ENCODE assay signal across 9 cellular contexts in the genomic region with DNA sequence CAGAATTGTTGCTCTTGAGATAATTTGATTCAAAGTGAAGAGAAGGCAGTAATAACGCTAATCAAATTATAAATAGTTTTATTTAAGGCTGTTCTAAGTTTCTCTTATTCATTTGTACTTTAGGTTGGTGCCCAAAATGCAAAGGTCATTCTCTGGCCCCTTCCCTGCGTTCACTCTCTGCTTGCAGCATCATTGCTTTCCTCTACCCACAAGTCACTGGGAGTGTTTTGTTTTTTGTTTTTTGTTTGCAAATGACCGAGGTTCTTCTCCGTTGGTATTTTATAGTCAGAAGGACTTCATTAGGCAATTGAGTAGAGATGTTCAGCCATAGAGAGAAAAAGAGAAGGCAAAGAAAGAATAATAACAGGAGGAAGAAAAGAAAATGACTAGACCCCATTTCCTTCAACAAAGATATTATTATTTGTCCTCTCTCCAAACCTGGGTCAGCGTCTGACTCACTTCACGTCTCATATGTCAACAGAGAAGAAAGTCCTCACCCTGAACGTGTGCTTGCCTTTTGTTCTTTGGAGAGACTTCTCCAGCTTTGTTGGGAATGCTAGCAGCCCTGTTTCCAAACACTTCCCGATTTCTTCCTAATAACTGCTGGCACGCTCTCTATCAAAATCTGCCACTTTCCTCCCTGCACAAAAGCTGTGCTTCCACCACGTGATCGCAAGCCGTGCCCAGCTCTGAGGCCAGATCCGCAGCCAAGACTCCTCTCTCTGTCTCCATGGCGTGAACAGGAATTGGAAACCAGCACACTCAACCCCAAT.
DNase-seq lines count a peak whose midpoint lies in the region; ATAC-seq and TF ChIP-seq lines count a peak whose summit lies in the region.
"Had no signal": no experiment of that assay in that cellular context is flagged by ENCODE, and none has a peak within 500 bp of the region (broad histone marks: within the 10 kb centered on the region; RNA-seq: fewer than 3 reads in every experiment).

No MANE protein-coding gene starts in this region.

- CTCF ChIA-PET in activated CD4-positive, alpha-beta T cell treated with anti-CD3 and anti-CD28 coated beads, Interleukin-2, amount 10 ng/mL, durations not matched to agents 7 days and 5 days (lab: Charles Lee) = no interaction called here

- peak; percentile 33 to 57 for DNase-seq in NCI-H526 (lab: John Stamatoyannopoulos, UW)
- peak; percentile 75 for DNase-seq in fibroblast of mammary gland (ENCODE audit: low read depth)
- no peak for DNase-seq in omental fat pad (ENCODE audit: low spot score)
- DNase-seq in OCI-M2 (lab: John Stamatoyannopoulos, UW; ENCODE audit: unreplicated experiment) = no peak
- DNase-seq in activated CD4-positive, alpha-beta T cell treated with anti-CD3 and anti-CD28 coated beads, Interleukin-2, amount 10 ng/mL, durations not matched to agents 7 days and 5 days = no peak
- no peak for DNase-seq in GM13976 (ENCODE audit: low spot score)
- DNase-seq: activated naive CD8-positive, alpha-beta T cell treated with anti-CD3 and anti-CD28 coated beads, Interleukin-2, amount 10 ng/mL, durations not matched to agents 7 days and 5 days had no signal

- no peaks in the 10 kb centered on the region for H3K9me3 Mint-ChIP-seq in activated CD4-positive, alpha-beta T cell treated with anti-CD3 and anti-CD28 coated beads, Interleukin-2, amount 10 ng/mL, durations not matched to agents 7 days and 5 days
- H3K9me3 Mint-ChIP-seq: activated naive CD8-positive, alpha-beta T cell treated with anti-CD3 and anti-CD28 coated beads, Interleukin-2, amount 10 ng/mL, durations not matched to agents 7 days and 5 days had no signal

- ATAC-seq in omental fat pad (ENCODE audit: low FRiP score) = peak; percentile 72
- no peak for ATAC-seq in HG03045 (IDR thresholded peaks at IDR 0.05; ENCODE audit: unreplicated experiment)

- H3K4me3 ChIP-seq in fibroblast of mammary gland (ENCODE audit: control insufficient read depth, low read depth, low read length) = peak overlapping the region; percentile 22

- POLR2A ChIA-PET in activated CD4-positive, alpha-beta T cell treated with anti-CD3 and anti-CD28 coated beads, Interleukin-2, amount 10 ng/mL, durations not matched to agents 7 days and 5 days (lab: Charles Lee) = no interaction called here

- no peak overlapping the region for H3K4me3 Mint-ChIP-seq in activated CD4-positive, alpha-beta T cell treated with anti-CD3 and anti-CD28 coated beads, Interleukin-2, amount 10 ng/mL, durations not matched to agents 7 days and 5 days
- H3K4me3 Mint-ChIP-seq: activated naive CD8-positive, alpha-beta T cell treated with anti-CD3 and anti-CD28 coated beads, Interleukin-2, amount 10 ng/mL, durations not matched to agents 7 days and 5 days had no signal

- H3K27ac Mint-ChIP-seq in activated CD4-positive, alpha-beta T cell treated with anti-CD3 and anti-CD28 coated beads, Interleukin-2, amount 10 ng/mL, durations not matched to agents 7 days and 5 days = no peak overlapping the region
- H3K27ac Mint-ChIP-seq: activated naive CD8-positive, alpha-beta T cell treated with anti-CD3 and anti-CD28 coated beads, Interleukin-2, amount 10 ng/mL, durations not matched to agents 7 days and 5 days had no signal

- in situ Hi-C loops in GM13976 (cut with MboI; ENCODE audit: low sequenced_read_pairs, unreplicated experiment) = no loop called here

- peaks cover 6% of the 10 kb centered on the region for H3K27me3 Mint-ChIP-seq in activated CD4-positive, alpha-beta T cell treated with anti-CD3 and anti-CD28 coated beads, Interleukin-2, amount 10 ng/mL, durations not matched to agents 7 days and 5 days

- no peaks in the 10 kb centered on the region for H3K36me3 Mint-ChIP-seq in activated CD4-positive, alpha-beta T cell treated with anti-CD3 and anti-CD28 coated beads, Interleukin-2, amount 10 ng/mL, durations not matched to agents 7 days and 5 days (ENCODE audit: low read depth)
- H3K36me3 Mint-ChIP-seq: activated naive CD8-positive, alpha-beta T cell treated with anti-CD3 and anti-CD28 coated beads, Interleukin-2, amount 10 ng/mL, durations not matched to agents 7 days and 5 days had no signal

- H3K27ac ChIP-seq in C4-2B = peak overlapping the region; percentile 47; the same call in 1 of the 2 replicates

- TF ChIP-seq CTCF in C4-2B (conservative IDR thresholded peaks at IDR 0.05) = no peak
- no peak for TF ChIP-seq CTCF in fibroblast of mammary gland (conservative IDR thresholded peaks at IDR 0.05; ENCODE audit: control insufficient read depth, insufficient read depth, low read depth, low read length)
- TF ChIP-seq CTCF in omental fat pad (IDR thresholded peaks at IDR 0.05) = no peak
- no peak for TF ChIP-seq CTCF in GM13976 (IDR thresholded peaks at IDR 0.05; ENCODE audit: borderline replicate concordance, control extremely low read depth, extremely low read depth, insufficient read depth, missing control alignments)

- no peaks in the 10 kb centered on the region for H3K4me1 Mint-ChIP-seq in activated CD4-positive, alpha-beta T cell treated with anti-CD3 and anti-CD28 coated beads, Interleukin-2, amount 10 ng/mL, durations not matched to agents 7 days and 5 days
- H3K4me1 Mint-ChIP-seq: activated naive CD8-positive, alpha-beta T cell treated with anti-CD3 and anti-CD28 coated beads, Interleukin-2, amount 10 ng/mL, durations not matched to agents 7 days and 5 days had no signal

Comparison
In these comparisons a context has a peak if more than half of its experiments do, and no peak if none do; other contexts are left out.
1. DNase-seq: peak in NCI-H526 (2 of 2) and fibroblast of mammary gland (single experiment); none in omental fat pad (single experiment), OCI-M2 (single experiment), activated CD4-positive, alpha-beta T cell treated with anti-CD3 and anti-CD28 coated beads, Interleukin-2, amount 10 ng/mL, durations not matched to agents 7 days and 5 days (single experiment) and GM13976 (single experiment).